ENCODE assay signal across 9 cellular contexts in the genomic region with DNA sequence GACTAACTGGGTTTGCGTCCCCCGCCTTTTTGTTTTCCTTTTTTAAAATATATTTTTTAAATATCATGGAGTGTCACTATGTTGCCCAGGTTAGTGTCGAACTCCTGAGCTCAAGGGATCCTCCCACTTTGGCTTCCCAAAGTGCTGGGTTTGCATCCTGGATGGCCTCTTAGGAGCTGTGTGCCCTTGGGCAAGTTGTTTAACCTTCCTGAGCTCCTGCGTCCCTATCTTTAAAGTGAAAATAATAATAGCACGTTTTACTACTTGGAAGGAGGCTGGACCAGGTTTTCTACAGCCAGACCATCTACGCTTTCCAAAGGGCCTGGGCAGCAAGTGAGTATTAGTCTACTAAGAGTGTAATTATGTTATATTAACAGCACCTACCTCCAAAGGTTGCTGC. TPM values are rescaled to one million over a fixed set of nuclear protein-coding genes. Genes with fewer than 3 reads are reported as not detected.
A peak's percentile ranks its signal among the peaks of the same experiment; 100 is the strongest.
DNase-seq lines count a peak whose midpoint lies in the region; ATAC-seq and TF ChIP-seq lines count a peak whose summit lies in the region.
"Had no signal": no experiment of that assay in that cellular context is flagged by ENCODE, and none has a peak within 500 bp of the region (broad histone marks: within the 10 kb centered on the region; RNA-seq: fewer than 3 reads in every experiment).

No MANE protein-coding gene starts in this region.

- H3K4me3 Mint-ChIP-seq in type B pancreatic cell: peak overlapping the region; percentile 46

- TF ChIP-seq CTCF in cardiac muscle cell (IDR thresholded peaks at IDR 0.05; ENCODE audit: low read depth, low read length): no peak
- TF ChIP-seq CTCF in body of pancreas (IDR thresholded peaks at IDR 0.05): no peak
- no peak for TF ChIP-seq CTCF in type B pancreatic cell (conservative IDR thresholded peaks at IDR 0.05)

- H3K23ac ChIP-seq in mesenchymal stem cell (ENCODE audit: low read length in 2 of 2): no peak overlapping the region

- peak overlapping the region; percentile 51 for H3K4me2 ChIP-seq in mesenchymal stem cell (ENCODE audit: low read length, poor library complexity, severe bottlenecking)

- H3K27me3 ChIP-seq in cardiac muscle cell (no peaks in the 10 kb centered on the region), body of pancreas (no peaks in the 10 kb centered on the region), mesenchymal stem cell (ENCODE audit: control insufficient read depth in 1 of 2, insufficient read depth in 1 of 2, low read length in 2 of 2) (peaks cover 0 to 18% of the 10 kb centered on the region in 2 experiments)

- H3K27ac ChIP-seq in cardiac muscle cell (peak overlapping the region; percentile 71), body of pancreas (peak overlapping the region in 3 of 4 donors; percentile 75 to 87 (median 77)), mesenchymal stem cell (ENCODE audit: low read length, poor library complexity, severe bottlenecking) (peak overlapping the region; percentile 38)

- peaks cover 4% of the 10 kb centered on the region for H3K4me1 ChIP-seq in cardiac muscle cell (ENCODE audit: low read depth)
- peaks cover 14% of the 10 kb centered on the region for H3K4me1 ChIP-seq in body of pancreas
- peaks cover 3% of the 10 kb centered on the region for H3K4me1 ChIP-seq in mesenchymal stem cell (ENCODE audit: control insufficient read depth, insufficient read depth, low read depth, low read length)

- H2BK5ac ChIP-seq in mesenchymal stem cell (ENCODE audit: low read depth, low read length, poor library complexity, severe bottlenecking): no peak overlapping the region

- H3K36me3 ChIP-seq in cardiac muscle cell: no peaks in the 10 kb centered on the region
- no peaks in the 10 kb centered on the region for H3K36me3 ChIP-seq in body of pancreas (replicated peaks in 1 of 2; ENCODE audit: insufficient read depth in 1 of 2, low read depth in 2 of 2)
- H3K36me3 ChIP-seq in mesenchymal stem cell (ENCODE audit: control insufficient read depth in 1 of 2, insufficient read depth in 2 of 2, low read depth in 1 of 2, low read length in 2 of 2): no peaks in the 10 kb centered on the region

- H3K27me3 Mint-ChIP-seq in type B pancreatic cell: no peaks in the 10 kb centered on the region

- H3K27ac Mint-ChIP-seq in type B pancreatic cell: peak overlapping the region; percentile 19

- H2AFZ ChIP-seq in mesenchymal stem cell (ENCODE audit: low read depth, low read length): no peak overlapping the region

- H3K36me3 Mint-ChIP-seq in type B pancreatic cell: peaks cover 5% of the 10 kb centered on the region

- H2AK5ac ChIP-seq in mesenchymal stem cell (ENCODE audit: low read length, severe bottlenecking): peak overlapping the region; percentile 62

- H3K4me1 Mint-ChIP-seq in type B pancreatic cell (ENCODE audit: unreplicated experiment): peaks cover 35% of the 10 kb centered on the region

- WGBS in body of pancreas, 2 donors: 66 to 71% methylated on average over 6 of the region's 6 CpGs
- 75% methylated on average over 3 of the region's 6 CpGs for WGBS in mesenchymal stem cell

- H3K9me3 ChIP-seq in cardiac muscle cell (ENCODE audit: low read depth) (no peaks in the 10 kb centered on the region), body of pancreas (no peaks in the 10 kb centered on the region), mesenchymal stem cell (ENCODE audit: control insufficient read depth, low read length) (no peaks in the 10 kb centered on the region)

- ATAC-seq in left cardiac atrium: no peak
- ATAC-seq in body of pancreas: no peak

- H2BK15ac ChIP-seq in mesenchymal stem cell (ENCODE audit: low read depth, poor library complexity, severe bottlenecking): no peak overlapping the region

- H3K9me3 Mint-ChIP-seq in type B pancreatic cell: no peaks in the 10 kb centered on the region

- no peak for DNase-seq in cardiac muscle cell (ENCODE audit: low read depth in 1 of 2, low spot score in 1 of 2)
- DNase-seq in left cardiac atrium: no peak
- no peak for DNase-seq in body of pancreas
- DNase-seq in mesenchymal stem cell: no peak
- DNase-seq in type B pancreatic cell (ENCODE audit: extremely low spot score, unreplicated experiment): no peak
- no peak for DNase-seq in NCI-H146 (lab: John Stamatoyannopoulos, UW)
- DNase-seq in D341Med (ENCODE audit: low spot score): no peak
- no peak for DNase-seq in DMS79 treated with DMSO at 0.1 percent for 48 hours (lab: John Stamatoyannopoulos, UW)

- H4K8ac ChIP-seq in mesenchymal stem cell (ENCODE audit: low read length): peak overlapping the region; percentile 10

- H2BK12ac ChIP-seq in mesenchymal stem cell (ENCODE audit: low read length in 2 of 2): peak overlapping the region; percentile 15 to 75

- H4K91ac ChIP-seq in mesenchymal stem cell (ENCODE audit: low read length): peak overlapping the region; percentile 31

- no peak for TF ChIP-seq POLR2A in body of pancreas (IDR thresholded peaks at IDR 0.05)

- H2BK120ac ChIP-seq in mesenchymal stem cell (ENCODE audit: low read depth, low read length): peak overlapping the region; percentile 21

- intact Hi-C loops in left cardiac atrium (cut with DNase I) (loop anchor here in 1 of 2 donors (10.0 kb wide), 1 partner anchor 171 kb away; a partner anchor contains a TSS), body of pancreas (cut with DNase I) (no loop called here)

- no peak overlapping the region for H3K4me3 ChIP-seq in cardiac muscle cell
- H3K4me3 ChIP-seq in body of pancreas: no peak overlapping the region
- peak overlapping the region in 1 of 2 experiments; percentile 80 for H3K4me3 ChIP-seq in mesenchymal stem cell (ENCODE audit: insufficient read depth in 1 of 2, low read depth in 1 of 2, low read length in 2 of 2)

- peak overlapping the region; percentile 9 to 40 for H3K4ac ChIP-seq in mesenchymal stem cell (ENCODE audit: low read depth in 1 of 2, low read length in 2 of 2)

- no peak overlapping the region for H3K14ac ChIP-seq in mesenchymal stem cell (ENCODE audit: low read length in 2 of 2)

- H3K79me1 ChIP-seq in mesenchymal stem cell (replicated peaks; ENCODE audit: low read length, poor library complexity, severe bottlenecking): no peaks in the 10 kb centered on the region

- H3K18ac ChIP-seq in mesenchymal stem cell (ENCODE audit: low read depth in 1 of 2, low read length in 2 of 2): peak overlapping the region; percentile 52 to 97

- peak overlapping the region; percentile 87 for H3K9ac ChIP-seq in mesenchymal stem cell (ENCODE audit: low read length)

RNA-seq across cellular contexts. Expression of a gene that starts 44.2 kb away (rescaled TPM):
- total RNA-seq in cardiac muscle cell: not detected in 2 replicates
- not detected in 2 replicates for polyA plus RNA-seq in cardiac muscle cell
- total RNA-seq in left cardiac atrium: not detected
- total RNA-seq in body of pancreas: not detected
- polyA plus RNA-seq in mesenchymal stem cell (2013, experiment 1 of 2): not detected
- polyA plus RNA-seq in mesenchymal stem cell (2013, experiment 2 of 2): not detected
- total RNA-seq in type B pancreatic cell (ENCODE audit: low replicate concordance): not detected in 2 replicates
- total RNA-seq: fibroblast of lung had no signal
- polyA plus RNA-seq: fibroblast of lung had no signal

RNA-seq across cellular contexts. Expression of a gene that starts 58.7 kb away (rescaled TPM):
- total RNA-seq in cardiac muscle cell (0.85 and 1.1 TPM in 2 replicates), left cardiac atrium (under 1 TPM; 0.09 to 0.29 TPM), body of pancreas (under 1 TPM; under 0.01 to 0.78 TPM), type B pancreatic cell (ENCODE audit: low replicate concordance) (0.29 and 0.65 TPM in 2 replicates)
- polyA plus RNA-seq in cardiac muscle cell: 0.24 TPM in 1 of 2 replicates, not detected in the other
- polyA plus RNA-seq in mesenchymal stem cell (2013, experiment 1 of 2): 0.06 TPM
- 0.08 TPM for polyA plus RNA-seq in mesenchymal stem cell (2013, experiment 2 of 2)
